ENCODE assay signal across 14 cellular contexts in the genomic region with DNA sequence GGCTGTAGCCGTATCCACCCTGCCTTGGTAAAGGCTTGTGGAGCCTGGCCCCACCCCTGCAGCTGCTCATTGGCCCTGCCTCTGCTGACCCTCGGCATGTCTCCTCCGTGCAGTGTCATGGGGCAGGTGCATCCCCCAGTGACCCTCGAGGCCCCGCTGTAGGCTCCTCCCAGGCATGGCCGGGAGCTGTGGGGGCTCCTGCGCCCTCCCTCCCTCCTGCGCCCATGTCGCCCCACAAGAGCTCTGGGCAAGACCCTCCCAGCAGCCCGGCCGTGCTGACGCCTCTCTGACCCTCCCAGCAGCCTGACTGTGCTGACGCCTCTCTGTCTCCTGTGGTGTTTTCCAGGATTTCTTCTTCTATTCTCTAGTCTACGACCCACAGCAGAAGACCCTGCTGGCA. TPM values are rescaled to one million over a fixed set of nuclear protein-coding genes. Genes with fewer than 3 reads are reported as not detected.
DNase-seq lines count a peak whose midpoint lies in the region; ATAC-seq lines count a peak whose summit lies in the region.
"Had no signal": no experiment of that assay in that cellular context is flagged by ENCODE, and none has a peak within 500 bp of the region (broad histone marks: within the 10 kb centered on the region; RNA-seq: fewer than 3 reads in every experiment).

No MANE protein-coding gene starts in this region.

- DNase-seq in activated naive CD8-positive, alpha-beta T cell treated with anti-CD3 and anti-CD28 coated beads for 36 hours: no peak
- no peak for DNase-seq in activated naive CD8-positive, alpha-beta T cell treated with anti-CD3 and anti-CD28 coated beads, Interleukin-2, amount 50 U/mL, for 24 hours
- no peak for DNase-seq in stimulated activated naive CD8-positive, alpha-beta T cell treated with anti-CD3 and anti-CD28 coated beads, Interleukin-15, amount 100 ng/mL, for 72 hours
- DNase-seq in stimulated activated naive CD8-positive, alpha-beta T cell treated with anti-CD3 and anti-CD28 coated beads, Interleukin-15, Interleukin-2, amounts not matched to agents 100 U/mL and 50 U/mL, for 24 hours: no peak
- DNase-seq in myocyte (ENCODE audit: low read depth) (peak; percentile 44), T-helper 17 cell (no peak)
- DNase-seq: ACHN; CD4-positive, CD25-positive, alpha-beta regulatory T cell; DMS53; GF-D8 had no signal

- no peaks in the 10 kb centered on the region for H3K9me3 ChIP-seq in T-helper 17 cell (ENCODE audit: control insufficient read depth, low read length, poor library complexity, severe bottlenecking)
- H3K9me3 ChIP-seq: BLaER1 treated with 17β-estradiol and CSF1 and Interleukin-3, amounts not matched to agents 10 nM and 100 nM; HAP-1 had no signal

- no peaks in the 10 kb centered on the region for H3K9me3 Mint-ChIP-seq in activated naive CD8-positive, alpha-beta T cell treated with anti-CD3 and anti-CD28 coated beads for 36 hours
- no peaks in the 10 kb centered on the region for H3K9me3 Mint-ChIP-seq in activated naive CD8-positive, alpha-beta T cell treated with anti-CD3 and anti-CD28 coated beads, Interleukin-2, amount 50 U/mL, for 24 hours
- H3K9me3 Mint-ChIP-seq in stimulated activated naive CD8-positive, alpha-beta T cell treated with anti-CD3 and anti-CD28 coated beads, Interleukin-15, amount 100 ng/mL, for 72 hours: no peaks in the 10 kb centered on the region
- H3K9me3 Mint-ChIP-seq: CD4-positive, CD25-positive, alpha-beta regulatory T cell had no signal

- H3K4me1 Mint-ChIP-seq in activated naive CD8-positive, alpha-beta T cell treated with anti-CD3 and anti-CD28 coated beads for 36 hours: no peaks in the 10 kb centered on the region
- no peaks in the 10 kb centered on the region for H3K4me1 Mint-ChIP-seq in activated naive CD8-positive, alpha-beta T cell treated with anti-CD3 and anti-CD28 coated beads, Interleukin-2, amount 50 U/mL, for 24 hours
- peaks cover 17% of the 10 kb centered on the region for H3K4me1 Mint-ChIP-seq in stimulated activated naive CD8-positive, alpha-beta T cell treated with anti-CD3 and anti-CD28 coated beads, Interleukin-15, amount 100 ng/mL, for 72 hours
- H3K4me1 Mint-ChIP-seq in T-helper 17 cell: peaks cover 2% of the 10 kb centered on the region

- H3K27me3 Mint-ChIP-seq in activated naive CD8-positive, alpha-beta T cell treated with anti-CD3 and anti-CD28 coated beads for 36 hours: no peaks in the 10 kb centered on the region
- no peaks in the 10 kb centered on the region for H3K27me3 Mint-ChIP-seq in activated naive CD8-positive, alpha-beta T cell treated with anti-CD3 and anti-CD28 coated beads, Interleukin-2, amount 50 U/mL, for 24 hours
- H3K27me3 Mint-ChIP-seq in stimulated activated naive CD8-positive, alpha-beta T cell treated with anti-CD3 and anti-CD28 coated beads, Interleukin-15, amount 100 ng/mL, for 72 hours: no peaks in the 10 kb centered on the region
- no peaks in the 10 kb centered on the region for H3K27me3 Mint-ChIP-seq in T-helper 17 cell
- H3K27me3 Mint-ChIP-seq: CD4-positive, CD25-positive, alpha-beta regulatory T cell had no signal

- H3K4me3 Mint-ChIP-seq in activated naive CD8-positive, alpha-beta T cell treated with anti-CD3 and anti-CD28 coated beads for 36 hours: no peak overlapping the region
- H3K4me3 Mint-ChIP-seq in activated naive CD8-positive, alpha-beta T cell treated with anti-CD3 and anti-CD28 coated beads, Interleukin-2, amount 50 U/mL, for 24 hours: no peak overlapping the region
- no peak overlapping the region for H3K4me3 Mint-ChIP-seq in stimulated activated naive CD8-positive, alpha-beta T cell treated with anti-CD3 and anti-CD28 coated beads, Interleukin-15, amount 100 ng/mL, for 72 hours
- H3K4me3 Mint-ChIP-seq in T-helper 17 cell: no peak overlapping the region
- H3K4me3 Mint-ChIP-seq: CD4-positive, CD25-positive, alpha-beta regulatory T cell had no signal

- H3K27ac Mint-ChIP-seq in activated naive CD8-positive, alpha-beta T cell treated with anti-CD3 and anti-CD28 coated beads for 36 hours: peak overlapping the region; percentile 19
- H3K27ac Mint-ChIP-seq in activated naive CD8-positive, alpha-beta T cell treated with anti-CD3 and anti-CD28 coated beads, Interleukin-2, amount 50 U/mL, for 24 hours: no peak overlapping the region
- H3K27ac Mint-ChIP-seq in stimulated activated naive CD8-positive, alpha-beta T cell treated with anti-CD3 and anti-CD28 coated beads, Interleukin-15, amount 100 ng/mL, for 72 hours: no peak overlapping the region
- no peak overlapping the region for H3K27ac Mint-ChIP-seq in T-helper 17 cell

- peaks cover 6% of the 10 kb centered on the region for H3K36me3 Mint-ChIP-seq in activated naive CD8-positive, alpha-beta T cell treated with anti-CD3 and anti-CD28 coated beads for 36 hours
- peaks cover 21% of the 10 kb centered on the region for H3K36me3 Mint-ChIP-seq in activated naive CD8-positive, alpha-beta T cell treated with anti-CD3 and anti-CD28 coated beads, Interleukin-2, amount 50 U/mL, for 24 hours (ENCODE audit: low read depth)
- H3K36me3 Mint-ChIP-seq in T-helper 17 cell (ENCODE audit: low read depth): no peaks in the 10 kb centered on the region

- no peak for ATAC-seq in activated naive CD8-positive, alpha-beta T cell treated with anti-CD3 and anti-CD28 coated beads, Interleukin-2, amount 50 U/mL, for 24 hours
- ATAC-seq in stimulated activated naive CD8-positive, alpha-beta T cell treated with anti-CD3 and anti-CD28 coated beads, Interleukin-15, amount 100 ng/mL, for 72 hours: peak; percentile 2
- no peak for ATAC-seq in stimulated activated naive CD8-positive, alpha-beta T cell treated with anti-CD3 and anti-CD28 coated beads, Interleukin-15, Interleukin-2, amounts not matched to agents 100 U/mL and 50 U/mL, for 24 hours
- no peak for ATAC-seq in HG02970 (IDR thresholded peaks at IDR 0.05; ENCODE audit: low FRiP score, unreplicated experiment)
- no peak for ATAC-seq in T-helper 17 cell

RNA-seq across cellular contexts. Expression of a gene that starts 20.8 kb away (rescaled TPM):
- total RNA-seq in activated naive CD8-positive, alpha-beta T cell treated with anti-CD3 and anti-CD28 coated beads for 36 hours: under 1 TPM; 0.16 to 0.41 TPM
- total RNA-seq in myocyte (586 and 856 TPM in 2 replicates), T-helper 17 cell (10 to 100 TPM; 51.6 to 58.8 TPM)
- polyA plus RNA-seq in myocyte (2012): 418 TPM

RNA-seq across cellular contexts. Expression of a gene that starts 32.8 kb away (rescaled TPM):
- total RNA-seq in activated naive CD8-positive, alpha-beta T cell treated with anti-CD3 and anti-CD28 coated beads for 36 hours: 10 to 100 TPM; 82.5 to 87.3 TPM
- total RNA-seq in myocyte (0.99 and 2.6 TPM in 2 replicates), T-helper 17 cell (100 to 1,000 TPM; 451 to 842 TPM)
- 68.3 TPM for polyA plus RNA-seq in myocyte (2012)
- total RNA-seq: A172 had no signal

RNA-seq across cellular contexts. Expression of a gene that starts 34.2 kb away (rescaled TPM):
- 100 to 1,000 TPM; 148 to 149 TPM for total RNA-seq in activated naive CD8-positive, alpha-beta T cell treated with anti-CD3 and anti-CD28 coated beads for 36 hours
- 44.0 and 50.9 TPM in 2 replicates for total RNA-seq in myocyte
- 64.6 TPM for polyA plus RNA-seq in myocyte (2012)
- total RNA-seq in T-helper 17 cell: 10 to 100 TPM; 99.0 to 99.7 TPM

RNA-seq across cellular contexts. Expression of a gene that starts 37.2 kb away (rescaled TPM):
- total RNA-seq in activated naive CD8-positive, alpha-beta T cell treated with anti-CD3 and anti-CD28 coated beads for 36 hours: 10 to 100 TPM; 33.6 to 34.9 TPM
- total RNA-seq in myocyte: 9.3 and 14.4 TPM in 2 replicates
- 12.6 TPM for polyA plus RNA-seq in myocyte (2012)
- total RNA-seq in T-helper 17 cell: 100 to 1,000 TPM; 141 to 361 TPM

RNA-seq across cellular contexts. Expression of a gene that starts 55.5 kb away (rescaled TPM):
- total RNA-seq in activated naive CD8-positive, alpha-beta T cell treated with anti-CD3 and anti-CD28 coated beads for 36 hours: 1 to 10 TPM in 1 of 2 experiments, under 1 TPM in 1; 0.56 to 2.1 TPM
- total RNA-seq in myocyte (0.10 and 0.32 TPM in 2 replicates), T-helper 17 cell (1 to 10 TPM in 1 of 2 donors, under 1 TPM in 1; 0.60 to 1.7 TPM)
- polyA plus RNA-seq in myocyte (2012): 0.26 TPM
- total RNA-seq: A172 had no signal

Comparison
In these comparisons a context has a peak if more than half of its experiments do, and no peak if none do; other contexts are left out.
1. RNA of a gene that starts 20.8 kb away (total RNA-seq): 586 to 856 TPM in myocyte and 51.6 to 58.8 TPM in T-helper 17 cell; 0.16 to 0.41 TPM in activated naive CD8-positive, alpha-beta T cell treated with anti-CD3 and anti-CD28 coated beads for 36 hours; every median in the first group is over 10 times any median in the second.
2. RNA of a gene that starts 32.8 kb away (total RNA-seq): 451 to 842 TPM in T-helper 17 cell and 82.5 to 87.3 TPM in activated naive CD8-positive, alpha-beta T cell treated with anti-CD3 and anti-CD28 coated beads for 36 hours; 0.99 to 2.6 TPM in myocyte; every median in the first group is over 10 times any median in the second.